8 cellular contexts compared by ENCODE assay signal in the genomic region with DNA sequence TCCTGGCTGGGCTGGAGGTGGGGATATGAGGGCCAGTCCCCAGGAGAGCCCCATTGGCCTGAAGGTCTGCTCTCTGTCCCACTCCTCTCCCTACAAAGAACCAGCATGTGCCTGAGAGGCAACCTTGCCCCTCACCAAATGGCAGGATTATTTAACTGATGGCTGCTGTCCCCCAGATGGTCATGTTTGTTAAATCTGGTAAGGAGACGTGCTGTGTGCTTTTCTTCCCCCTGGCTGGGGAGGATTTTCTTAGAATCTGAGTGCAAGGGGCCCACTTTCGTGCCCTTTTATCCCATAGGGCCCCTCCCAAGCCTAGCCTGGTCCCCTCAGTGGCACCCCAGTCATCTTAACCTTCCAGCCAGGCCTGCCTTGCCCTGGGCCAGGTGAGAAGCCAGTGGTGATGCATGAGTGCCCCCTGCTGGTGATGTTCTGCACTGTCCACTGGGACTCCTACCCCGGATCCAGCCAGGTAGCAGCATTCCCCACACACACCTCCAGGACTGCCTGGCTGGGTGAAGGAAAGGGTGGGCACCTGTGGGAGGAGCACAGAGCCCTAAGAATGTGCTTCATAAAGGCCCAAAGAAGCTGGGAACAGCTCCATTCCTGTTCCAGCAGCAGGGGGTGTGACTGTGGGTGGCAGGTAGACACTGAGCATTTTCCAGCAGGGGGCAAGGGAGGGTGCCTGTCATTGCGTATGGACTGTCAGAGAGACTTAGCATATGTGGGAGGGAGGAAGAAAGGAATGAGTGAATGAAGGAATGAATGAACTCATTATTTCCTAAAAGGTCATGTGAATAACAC. TPM values are rescaled to one million over a fixed set of nuclear protein-coding genes. Genes with fewer than 3 reads are reported as not detected.
DNase-seq lines count a peak whose midpoint lies in the region; ATAC-seq, FAIRE-seq and TF ChIP-seq lines count a peak whose summit lies in the region.

No MANE protein-coding gene starts in this region.

- peak; percentile 95 for TF ChIP-seq CTCF in GM12872 (IDR thresholded peaks at IDR 0.05; ENCODE audit: insufficient read depth, low read depth, low read length)
- peak; percentile 95 for TF ChIP-seq CTCF in LNCaP clone FGC (IDR thresholded peaks at IDR 0.05; ENCODE audit: control insufficient read depth, extremely low read depth, insufficient read depth)
- peak; percentile 88 for TF ChIP-seq CTCF in astrocyte (IDR thresholded peaks at IDR 0.05; ENCODE audit: insufficient read depth, low read depth, low read length)

- no peak for ATAC-seq in GM21576 (IDR thresholded peaks at IDR 0.05; ENCODE audit: unreplicated experiment)
- ATAC-seq in HG02642 (IDR thresholded peaks at IDR 0.05; ENCODE audit: poor library complexity, unreplicated experiment): no peak

- H3K4me3 ChIP-seq in LNCaP clone FGC (ENCODE audit: low read depth, low read length) (no peak overlapping the region), astrocyte (ENCODE audit: insufficient read depth, low read depth, low read length) (no peak overlapping the region)

- peaks cover 22% of the 10 kb centered on the region for H3K4me1 Mint-ChIP-seq in astrocyte (ENCODE audit: low read depth, unreplicated experiment)

- no peaks in the 10 kb centered on the region for H3K9me3 ChIP-seq in astrocyte (ENCODE audit: insufficient read depth, low read depth, low read length)

- peaks cover 22% of the 10 kb centered on the region for H3K4me1 ChIP-seq in astrocyte (ENCODE audit: insufficient read depth, low read length)

- H3K9ac ChIP-seq in astrocyte (ENCODE audit: low read length): no peak overlapping the region

- H3K79me2 ChIP-seq in astrocyte (ENCODE audit: insufficient read depth, low read length): no peaks in the 10 kb centered on the region

- peaks cover 28% of the 10 kb centered on the region for H3K27me3 Mint-ChIP-seq in astrocyte (ENCODE audit: low read depth, unreplicated experiment)

- no peak overlapping the region for H3K27ac ChIP-seq in astrocyte (ENCODE audit: low read depth, low read length)

- peak overlapping the region; percentile 62 for H3K27ac Mint-ChIP-seq in astrocyte (ENCODE audit: unreplicated experiment)

- no peaks in the 10 kb centered on the region for H3K9me3 Mint-ChIP-seq in astrocyte (ENCODE audit: unreplicated experiment)

- no peak overlapping the region for H2AFZ ChIP-seq in astrocyte (ENCODE audit: low read depth, low read length)

- no peaks in the 10 kb centered on the region for H3K36me3 Mint-ChIP-seq in astrocyte (ENCODE audit: low read depth, unreplicated experiment)

- H3K36me3 ChIP-seq in astrocyte (ENCODE audit: insufficient read depth, low read length): no peaks in the 10 kb centered on the region

- peaks cover 14% of the 10 kb centered on the region for H3K27me3 ChIP-seq in astrocyte (ENCODE audit: insufficient read depth, low read length)

- H3K4me3 Mint-ChIP-seq in astrocyte (ENCODE audit: unreplicated experiment): no peak overlapping the region

- no peaks in the 10 kb centered on the region for H4K20me1 ChIP-seq in astrocyte (ENCODE audit: insufficient read depth, low read length)

- FAIRE-seq in astrocyte (lab: Jason Lieb, UNC): no peak

- H3K4me2 ChIP-seq in astrocyte (ENCODE audit: low read length): no peak overlapping the region

- no peak for DNase-seq in LNCaP clone FGC (ENCODE audit: low read depth)
- DNase-seq in T-helper 22 cell (ENCODE audit: low read depth): peak; percentile 39
- no peak for DNase-seq in astrocyte (ENCODE audit: low read depth)
- peak; percentile 42 for DNase-seq in iPS DF 19.7 (ENCODE audit: low read depth, low spot score)
- DNase-seq in stimulated activated CD4-positive, alpha-beta T cell treated with anti-CD3 and anti-CD28 coated beads, Interleukin-12 subunit alpha, Interleukin-12 subunit beta, amount 100 ng/mL, for 48 hours (ENCODE audit: low read depth in 2 of 3, low spot score in 1 of 3): peak; percentile 77 to 95 (median 82)

RNA-seq across cellular contexts. Expression of a gene that starts 28.9 kb away (rescaled TPM):
- total RNA-seq in astrocyte: 0.87 and 1.4 TPM in 2 replicates

RNA-seq across cellular contexts. Expression of a gene that starts 30.0 kb away (rescaled TPM):
- total RNA-seq in astrocyte: 2.8 and 3.0 TPM in 2 replicates

Comparison
In these comparisons a context has a peak if more than half of its experiments do, and no peak if none do; other contexts are left out.
1. DNase-seq: peak in T-helper 22 cell (single experiment), iPS DF 19.7 (single experiment) and stimulated activated CD4-positive, alpha-beta T cell treated with anti-CD3 and anti-CD28 coated beads, Interleukin-12 subunit alpha, Interleukin-12 subunit beta, amount 100 ng/mL, for 48 hours (3 of 3); none in LNCaP clone FGC (single experiment) and astrocyte (single experiment).
2. Peak in every context shown above with its lines, with median percentiles within 50 percentile points of each other: CTCF ChIP-seq.